10 cellular contexts compared by ENCODE assay signal in the genomic region with DNA sequence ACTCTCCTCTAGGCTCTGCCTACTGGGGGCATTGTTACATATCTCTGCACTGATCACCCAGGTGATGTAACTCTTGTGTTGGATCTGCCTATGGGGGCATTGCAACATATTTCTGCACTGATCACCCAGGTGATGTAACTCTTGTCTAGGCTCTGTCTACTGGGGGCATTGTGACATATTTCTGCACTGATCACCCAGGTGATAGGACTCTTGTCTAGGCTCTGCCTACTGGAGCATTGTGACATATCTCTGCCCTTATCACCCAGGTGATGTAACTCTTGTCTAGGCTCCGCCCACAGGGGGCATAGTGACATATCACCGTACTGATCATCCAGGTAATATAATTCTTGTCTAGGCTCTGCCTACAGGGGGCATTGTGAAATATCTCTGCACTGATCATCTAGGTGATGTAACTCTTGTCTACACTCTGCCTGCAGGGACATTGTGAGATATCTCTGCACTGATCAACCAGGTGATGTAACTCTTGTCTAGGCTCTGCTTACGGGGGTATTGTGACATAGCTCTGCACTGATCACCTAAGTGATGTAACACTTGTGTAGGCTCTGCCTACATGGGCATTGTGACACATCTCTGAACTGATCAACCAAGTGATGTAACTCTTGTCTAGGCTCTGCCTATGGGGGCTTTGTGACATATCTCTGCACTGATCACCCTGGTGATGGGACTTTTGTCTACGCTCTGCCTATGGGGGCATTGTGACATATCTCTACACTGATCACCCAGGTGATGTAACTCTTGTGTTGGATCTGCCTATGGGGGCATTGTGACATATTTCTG. TPM values are rescaled to one million over a fixed set of nuclear protein-coding genes. Genes with fewer than 3 reads are reported as not detected.
DNase-seq lines count a peak whose midpoint lies in the region; ATAC-seq and TF ChIP-seq lines count a peak whose summit lies in the region.
"Not testable (repeated sequence)": the region's sequence is repeated elsewhere in the genome, so short reads cannot be mapped to it uniquely, and the experiment has no call there.
"Had no signal": no experiment of that assay in that cellular context is flagged by ENCODE, and none has a peak within 500 bp of the region (broad histone marks: within the 10 kb centered on the region; RNA-seq: fewer than 3 reads in every experiment).

No MANE protein-coding gene starts in this region.

- H3K27ac Mint-ChIP-seq in CD4-positive, alpha-beta T cell; activated CD4-positive, alpha-beta T cell treated with anti-CD3 and anti-CD28 coated beads, Interleukin-2, amount 10 ng/mL, durations not matched to agents 24 days and 14 days; natural killer cell: not testable (repeated sequence)
- peak overlapping the region; percentile 78 for H3K27ac Mint-ChIP-seq in activated naive CD8-positive, alpha-beta T cell treated with anti-CD3 and anti-CD28 coated beads for 36 hours
- peak overlapping the region; percentile 91 to 95 for H3K27ac Mint-ChIP-seq in stimulated activated naive CD8-positive, alpha-beta T cell treated with anti-CD3 and anti-CD28 coated beads, Interleukin-15, amount 100 ng/mL, for 72 hours

- CTCF ChIA-PET in CD4-positive, alpha-beta T cell (lab: Charles Lee); mammary epithelial cell (lab: Charles Lee; ENCODE audit: low non-redundant PET): not testable (repeated sequence)

- not testable (repeated sequence) for H3K27ac ChIP-seq in CD4-positive, alpha-beta T cell (ENCODE audit: low read depth, low read length); HL-60 (replicated peaks); mammary epithelial cell (ENCODE audit: insufficient read depth, low read depth, low read length); foreskin keratinocyte

- peaks cover 12% of the 10 kb centered on the region for H3K4me1 Mint-ChIP-seq in CD4-positive, alpha-beta T cell (ENCODE audit: low read depth)
- not testable (repeated sequence) for H3K4me1 Mint-ChIP-seq in activated CD4-positive, alpha-beta T cell treated with anti-CD3 and anti-CD28 coated beads, Interleukin-2, amount 10 ng/mL, durations not matched to agents 24 days and 14 days; natural killer cell
- H3K4me1 Mint-ChIP-seq in activated naive CD8-positive, alpha-beta T cell treated with anti-CD3 and anti-CD28 coated beads for 36 hours: peaks cover 18% of the 10 kb centered on the region
- peaks cover 41% of the 10 kb centered on the region for H3K4me1 Mint-ChIP-seq in stimulated activated naive CD8-positive, alpha-beta T cell treated with anti-CD3 and anti-CD28 coated beads, Interleukin-15, amount 100 ng/mL, for 72 hours

- not testable (repeated sequence) for H3K36me3 ChIP-seq in mammary epithelial cell (ENCODE audit: insufficient read depth, low read length)

- H3K4me3 ChIP-seq in HL-60 (replicated peaks; ENCODE audit: insufficient read depth, low read length); mammary epithelial cell (replicated peaks in 1 of 3; ENCODE audit: insufficient read depth in 1 of 3, low read depth in 2 of 3, low read length in 3 of 3): not testable (repeated sequence)

- H3K79me2 ChIP-seq in mammary epithelial cell (ENCODE audit: insufficient read depth, low read length): not testable (repeated sequence)

- not testable (repeated sequence) for H3K4me2 ChIP-seq in mammary epithelial cell (ENCODE audit: insufficient read depth, low read depth, low read length)

- not testable (repeated sequence) for H3K9ac ChIP-seq in mammary epithelial cell (ENCODE audit: insufficient read depth, low read length)

- POLR2A ChIA-PET in CD4-positive, alpha-beta T cell (lab: Charles Lee): not testable (repeated sequence)

- TF ChIP-seq CTCF in CD4-positive, alpha-beta T cell (IDR thresholded peaks at IDR 0.05); HL-60 (IDR thresholded peaks at IDR 0.05; ENCODE audit: insufficient read depth, low read length); mammary epithelial cell (conservative IDR thresholded peaks at IDR 0.05 in 1 of 2, IDR thresholded peaks at IDR 0.05 in 1 of 2; ENCODE audit: extremely low read depth in 1 of 2, insufficient read depth in 1 of 2, low read depth in 1 of 2, low read length in 2 of 2); foreskin keratinocyte (conservative IDR thresholded peaks at IDR 0.05); natural killer cell (IDR thresholded peaks at IDR 0.05): not testable (repeated sequence)

- H3K27me3 Mint-ChIP-seq in CD4-positive, alpha-beta T cell: peaks cover 18% of the 10 kb centered on the region
- H3K27me3 Mint-ChIP-seq in activated CD4-positive, alpha-beta T cell treated with anti-CD3 and anti-CD28 coated beads, Interleukin-2, amount 10 ng/mL, durations not matched to agents 24 days and 14 days; natural killer cell (ENCODE audit: low read depth in 2 of 2): not testable (repeated sequence)
- peaks cover 12% of the 10 kb centered on the region for H3K27me3 Mint-ChIP-seq in activated naive CD8-positive, alpha-beta T cell treated with anti-CD3 and anti-CD28 coated beads for 36 hours
- peaks cover 15% of the 10 kb centered on the region for H3K27me3 Mint-ChIP-seq in stimulated activated naive CD8-positive, alpha-beta T cell treated with anti-CD3 and anti-CD28 coated beads, Interleukin-15, amount 100 ng/mL, for 72 hours

- dilution Hi-C loops in mammary epithelial cell (cut with HindIII; ENCODE audit: low sequenced_read_pairs): not testable (repeated sequence)

- H3K36me3 Mint-ChIP-seq in CD4-positive, alpha-beta T cell (ENCODE audit: low read depth): peaks cover 11% of the 10 kb centered on the region
- H3K36me3 Mint-ChIP-seq in activated CD4-positive, alpha-beta T cell treated with anti-CD3 and anti-CD28 coated beads, Interleukin-2, amount 10 ng/mL, durations not matched to agents 24 days and 14 days (ENCODE audit: low read depth); activated naive CD8-positive, alpha-beta T cell treated with anti-CD3 and anti-CD28 coated beads for 36 hours: not testable (repeated sequence)
- H3K36me3 Mint-ChIP-seq in natural killer cell: peaks cover 34% of the 10 kb centered on the region

- DNase-seq in CD4-positive, alpha-beta T cell; activated naive CD8-positive, alpha-beta T cell treated with anti-CD3 and anti-CD28 coated beads for 36 hours; foreskin keratinocyte; natural killer cell: not testable (repeated sequence)
- DNase-seq in HL-60 (ENCODE audit: low read depth in 1 of 2, low spot score in 1 of 2) (peak; percentile 41 to 47), mammary epithelial cell (peak; percentile 9)
- peak; percentile 54 for DNase-seq in activated CD4-positive, alpha-beta T cell treated with anti-CD3 and anti-CD28 coated beads, Interleukin-2, amount 10 ng/mL, durations not matched to agents 24 days and 14 days
- peak; percentile 40 to 71 for DNase-seq in stimulated activated naive CD8-positive, alpha-beta T cell treated with anti-CD3 and anti-CD28 coated beads, Interleukin-15, amount 100 ng/mL, for 72 hours

- in situ Hi-C loops in mammary epithelial cell (cut with MboI; ENCODE audit: low sequenced_read_pairs in 2 of 2): not testable (repeated sequence)

- H4K20me1 ChIP-seq in mammary epithelial cell (ENCODE audit: insufficient read depth, low read length): not testable (repeated sequence)

- H3K9me3 Mint-ChIP-seq in CD4-positive, alpha-beta T cell: peaks cover 22% of the 10 kb centered on the region
- peaks cover 27% of the 10 kb centered on the region for H3K9me3 Mint-ChIP-seq in activated CD4-positive, alpha-beta T cell treated with anti-CD3 and anti-CD28 coated beads, Interleukin-2, amount 10 ng/mL, durations not matched to agents 24 days and 14 days
- H3K9me3 Mint-ChIP-seq in activated naive CD8-positive, alpha-beta T cell treated with anti-CD3 and anti-CD28 coated beads for 36 hours: peaks cover 32% of the 10 kb centered on the region
- H3K9me3 Mint-ChIP-seq in natural killer cell: peaks cover 12 to 18% of the 10 kb centered on the region in 2 donors
- H3K9me3 Mint-ChIP-seq in stimulated activated naive CD8-positive, alpha-beta T cell treated with anti-CD3 and anti-CD28 coated beads, Interleukin-15, amount 100 ng/mL, for 72 hours: peaks cover 31 to 44% of the 10 kb centered on the region in 2 donors

- not testable (repeated sequence) for H3K4me3 Mint-ChIP-seq in CD4-positive, alpha-beta T cell; activated CD4-positive, alpha-beta T cell treated with anti-CD3 and anti-CD28 coated beads, Interleukin-2, amount 10 ng/mL, durations not matched to agents 24 days and 14 days; natural killer cell
- peak overlapping the region; percentile 9 for H3K4me3 Mint-ChIP-seq in activated naive CD8-positive, alpha-beta T cell treated with anti-CD3 and anti-CD28 coated beads for 36 hours
- H3K4me3 Mint-ChIP-seq in stimulated activated naive CD8-positive, alpha-beta T cell treated with anti-CD3 and anti-CD28 coated beads, Interleukin-15, amount 100 ng/mL, for 72 hours: peak overlapping the region; percentile 38 to 54

- not testable (repeated sequence) for H3K4me1 ChIP-seq in mammary epithelial cell (ENCODE audit: insufficient read depth, low read length); foreskin keratinocyte

- peak; percentile 37 for ATAC-seq in CD4-positive, alpha-beta T cell (ENCODE audit: poor library complexity)
- ATAC-seq in foreskin keratinocyte: peak; percentile 0
- ATAC-seq in natural killer cell: peak in 2 of 3 donors; percentile 2 to 43
- peak; percentile 63 for ATAC-seq in stimulated activated naive CD8-positive, alpha-beta T cell treated with anti-CD3 and anti-CD28 coated beads, Interleukin-15, amount 100 ng/mL, for 72 hours

- not testable (repeated sequence) for H3K27me3 ChIP-seq in CD4-positive, alpha-beta T cell (ENCODE audit: control insufficient read depth, insufficient read depth, low read length); HL-60 (ENCODE audit: insufficient read depth, poor library complexity, severe bottlenecking); mammary epithelial cell (ENCODE audit: insufficient read depth, low read length); foreskin keratinocyte

- not testable (repeated sequence) for BruUV-seq in mammary epithelial cell (replicated peaks; lab: Mats Ljungman, UMichigan)

- WGBS in mammary epithelial cell (ENCODE audit: low coverage, missing lambda C conversion rate): 23% methylated on average over 4 of the region's 4 CpGs

- intact Hi-C loops in CD4-positive, alpha-beta T cell (cut with DNase I, micrococcal nuclease): loop anchor here in 1 of 2 experiments (5.0 kb wide), 1 partner anchor 511 kb away; no protein-coding TSS in a partner anchor
- intact Hi-C loops in activated CD4-positive, alpha-beta T cell treated with anti-CD3 and anti-CD28 coated beads, Interleukin-2, amount 10 ng/mL, durations not matched to agents 24 days and 14 days (cut with micrococcal nuclease); mammary epithelial cell (cut with micrococcal nuclease); natural killer cell (cut with micrococcal nuclease): not testable (repeated sequence)

- H2AFZ ChIP-seq in mammary epithelial cell (ENCODE audit: low read depth, low read length): not testable (repeated sequence)

- H3K9me3 ChIP-seq in CD4-positive, alpha-beta T cell (ENCODE audit: control insufficient read depth, low read length); mammary epithelial cell (replicated peaks; ENCODE audit: insufficient read depth, low read length): not testable (repeated sequence)

RNA-seq across cellular contexts. Expression of a gene that starts 52.1 kb away (rescaled TPM):
- 10 to 100 TPM; 51.3 to 56.2 TPM for total RNA-seq in CD4-positive, alpha-beta T cell
- total RNA-seq in activated CD4-positive, alpha-beta T cell treated with anti-CD3 and anti-CD28 coated beads, Interleukin-2, amount 10 ng/mL, durations not matched to agents 24 days and 14 days: 97.9 and 103 TPM in 2 replicates
- total RNA-seq in activated naive CD8-positive, alpha-beta T cell treated with anti-CD3 and anti-CD28 coated beads for 36 hours: 100 to 1,000 TPM; 116 to 121 TPM
- total RNA-seq in mammary epithelial cell (10 to 100 TPM; 29.0 to 97.3 TPM), foreskin keratinocyte (67.1 and 70.1 TPM in 2 replicates), natural killer cell (10 to 100 TPM; 48.4 to 56.8 (median 50.8) TPM)
- polyA plus RNA-seq in mammary epithelial cell (19.5 TPM), foreskin keratinocyte (46.1 and 53.9 TPM in 2 replicates)
- polyA minus RNA-seq in mammary epithelial cell: 54.6 TPM

RNA-seq across cellular contexts. Expression of a gene that starts 56.8 kb away (rescaled TPM):
- total RNA-seq in CD4-positive, alpha-beta T cell: not detected
- not detected in 2 replicates for total RNA-seq in activated CD4-positive, alpha-beta T cell treated with anti-CD3 and anti-CD28 coated beads, Interleukin-2, amount 10 ng/mL, durations not matched to agents 24 days and 14 days
- total RNA-seq in activated naive CD8-positive, alpha-beta T cell treated with anti-CD3 and anti-CD28 coated beads for 36 hours: not detected
- under 1 TPM in 1 of 2 donors, not detected in 1; 0.68 TPM for total RNA-seq in mammary epithelial cell
- 0.59 TPM for polyA plus RNA-seq in mammary epithelial cell
- polyA minus RNA-seq in mammary epithelial cell: not detected
- 0.27 and 0.67 TPM in 2 replicates for total RNA-seq in foreskin keratinocyte
- 0.43 and 0.46 TPM in 2 replicates for polyA plus RNA-seq in foreskin keratinocyte
- not detected for total RNA-seq in natural killer cell
- total RNA-seq: HT1080, IMR-90 had no signal
- polyA plus RNA-seq: IMR-90 had no signal

Comparison
In these comparisons a context has a peak if more than half of its experiments do, and no peak if none do; other contexts are left out.
1. ATAC-seq: peak in every context shown above with its lines; median percentile 63 in stimulated activated naive CD8-positive, alpha-beta T cell treated with anti-CD3 and anti-CD28 coated beads, Interleukin-15, amount 100 ng/mL, for 72 hours; 37 in CD4-positive, alpha-beta T cell; 22 in natural killer cell; 0 in foreskin keratinocyte.